ENCODE assay signal across 22 cellular contexts in the genomic region with DNA sequence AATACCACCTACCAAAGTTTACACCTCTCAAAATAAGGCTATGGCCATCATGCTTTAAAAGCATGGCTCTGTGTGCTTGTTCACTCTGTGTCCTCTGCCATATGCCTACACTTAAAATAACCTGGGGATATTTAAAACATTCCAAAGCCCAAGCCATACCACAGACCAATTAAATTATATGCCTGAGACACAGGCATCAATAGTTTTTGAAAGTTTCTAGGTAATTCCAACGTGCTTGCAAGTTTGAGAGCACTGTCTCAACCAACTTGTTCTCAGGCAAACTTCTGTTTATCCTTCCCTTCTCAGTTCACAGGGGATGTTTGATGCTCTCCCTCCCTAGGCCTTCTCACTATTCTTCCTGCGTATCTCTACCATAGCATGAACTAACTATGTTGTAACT. TPM values are rescaled to one million over a fixed set of nuclear protein-coding genes. Genes with fewer than 3 reads are reported as not detected.
DNase-seq lines count a peak whose midpoint lies in the region; ATAC-seq and TF ChIP-seq lines count a peak whose summit lies in the region.
"Had no signal": no experiment of that assay in that cellular context is flagged by ENCODE, and none has a peak within 500 bp of the region (broad histone marks: within the 10 kb centered on the region; RNA-seq: fewer than 3 reads in every experiment).

No MANE protein-coding gene starts in this region.

- CTCF ChIA-PET in PC-3 (lab: Charles Lee): no interaction called here

- no peaks in the 10 kb centered on the region for H3K9me3 ChIP-seq in PC-3 (ENCODE audit: low read length)
- no peaks in the 10 kb centered on the region for H3K9me3 ChIP-seq in skeletal muscle satellite cell (replicated peaks; ENCODE audit: low read length)
- H3K9me3 ChIP-seq: MG63, suprapubic skin had no signal

- H3K4me3 ChIP-seq in PC-3 (ENCODE audit: low read length) (peak overlapping the region; percentile 86; the same call in 1 of the 2 replicates), fibroblast of the aortic adventitia (ENCODE audit: low read depth, low read length) (peak overlapping the region; percentile 6), skeletal muscle satellite cell (ENCODE audit: low read length) (no peak overlapping the region)
- H3K4me3 ChIP-seq: cardiac muscle cell, MG63, suprapubic skin had no signal

- no TSS peak for BruUV-seq in PC-3 (replicated peaks; lab: Mats Ljungman, UMichigan)

- H3K9ac ChIP-seq in PC-3 (ENCODE audit: low read length): no peak overlapping the region
- no peak overlapping the region for H3K9ac ChIP-seq in skeletal muscle satellite cell (ENCODE audit: low read depth, low read length)

- no peaks in the 10 kb centered on the region for H3F3A ChIP-seq in PC-3 (ENCODE audit: low read length, unreplicated experiment)

- no peaks in the 10 kb centered on the region for H3K9me2 ChIP-seq in PC-3 (replicated peaks; ENCODE audit: low read length)

- H3K27ac ChIP-seq in PC-3 (ENCODE audit: low read length): no peak overlapping the region
- H3K27ac ChIP-seq: cardiac muscle cell, suprapubic skin had no signal

- intact Hi-C loops in PC-3 (cut with micrococcal nuclease): no loop called here

- no peak overlapping the region for H2AFZ ChIP-seq in PC-3 (ENCODE audit: low read length)

- no peak for TF ChIP-seq CTCF in PC-3 (conservative IDR thresholded peaks at IDR 0.05; ENCODE audit: low read depth, low read length)
- no peak for TF ChIP-seq CTCF in fibroblast of the aortic adventitia (IDR thresholded peaks at IDR 0.05; ENCODE audit: insufficient read depth, low read length)

- peaks cover 6% of the 10 kb centered on the region; the same call in 1 of the 2 replicates for H4K20me1 ChIP-seq in PC-3 (ENCODE audit: low read length)

- POLR2A ChIA-PET in PC-3 (lab: Charles Lee; ENCODE audit: unreplicated experiment): no interaction called here

- DNase-seq in EH (ENCODE audit: low read depth): peak; percentile 57
- DNase-seq in PC-3: no peak
- DNase-seq in fibroblast of the aortic adventitia (ENCODE audit: low read depth): no peak
- no peak for DNase-seq in NCI-H524 (lab: John Stamatoyannopoulos, UW)
- DNase-seq in NAMALWA (ENCODE audit: low spot score): no peak
- DNase-seq in NCI-H187 (lab: John Stamatoyannopoulos, UW): no peak
- no peak for DNase-seq in activated naive CD4-positive, alpha-beta T cell treated with anti-CD3 and anti-CD28 coated beads, Interleukin-2, amount 50 U/mL, for 16 hours
- DNase-seq: activated CD4-positive, alpha-beta T cell treated with anti-CD3 and anti-CD28 coated beads for 36 hours; activated CD8-positive, alpha-beta memory T cell treated with anti-CD3 and anti-CD28 coated beads for 24 hours; activated T-cell treated with anti-CD3 and anti-CD28 coated beads, Interleukin-2, amount 50 U/mL, for 24 hours; amniotic stem cell; cortex of kidney; EL; MG63; NCI-H1417 treated with DMSO at 0.1 percent for 48 hours; nucleus accumbens; stimulated activated CD4-positive, alpha-beta T cell treated with anti-CD3 and anti-CD28 coated beads, Interleukin-2, amount 100 ng/mL, for 48 hours had no signal

- H3K36me3 ChIP-seq in PC-3 (ENCODE audit: low read depth, low read length) (no peaks in the 10 kb centered on the region), skeletal muscle satellite cell (ENCODE audit: insufficient read depth, low read length) (peaks cover 12% of the 10 kb centered on the region)
- H3K36me3 ChIP-seq: cardiac muscle cell, suprapubic skin had no signal

- H3K4me2 ChIP-seq in PC-3 (ENCODE audit: low read length): peak overlapping the region; percentile 86
- H3K4me2 ChIP-seq in skeletal muscle satellite cell (ENCODE audit: low read length): peak overlapping the region; percentile 87

- H3K27me3 ChIP-seq in PC-3 (ENCODE audit: low read length) (no peaks in the 10 kb centered on the region), skeletal muscle satellite cell (ENCODE audit: control insufficient read depth, insufficient read depth, low read length) (no peaks in the 10 kb centered on the region)
- H3K27me3 ChIP-seq: cardiac muscle cell, MG63, suprapubic skin had no signal

- no peak for ATAC-seq in PC-3
- ATAC-seq: activated CD4-positive, alpha-beta T cell treated with anti-CD3 and anti-CD28 coated beads for 36 hours; HCT116; stimulated activated memory B cell treated with anti-CD40 and anti-IgM and Interleukin-4, amounts not matched to agents 10 μg/mL and 1 μg/mL and 100 μg/mL, for 72 hours had no signal

- H3K4me1 ChIP-seq in PC-3 (ENCODE audit: insufficient read depth, low read length) (peaks cover 41% of the 10 kb centered on the region), skeletal muscle satellite cell (ENCODE audit: control insufficient read depth, insufficient read depth, low read length) (peaks cover 24% of the 10 kb centered on the region)

- peaks cover 81% of the 10 kb centered on the region for H3K79me2 ChIP-seq in PC-3 (ENCODE audit: low read length)

RNA-seq across cellular contexts. Expression of a gene that starts 3.4 kb away (rescaled TPM):
- total RNA-seq in PC-3 (2014; rRNA removed) (88.3 and 103 TPM in 2 replicates), fibroblast of the aortic adventitia (ENCODE audit: low replicate concordance) (192 and 257 TPM in 2 replicates)
- 148 and 178 TPM in 2 replicates for total RNA-seq in skeletal muscle satellite cell (2012; rRNA removed)
